In the genomic region with DNA sequence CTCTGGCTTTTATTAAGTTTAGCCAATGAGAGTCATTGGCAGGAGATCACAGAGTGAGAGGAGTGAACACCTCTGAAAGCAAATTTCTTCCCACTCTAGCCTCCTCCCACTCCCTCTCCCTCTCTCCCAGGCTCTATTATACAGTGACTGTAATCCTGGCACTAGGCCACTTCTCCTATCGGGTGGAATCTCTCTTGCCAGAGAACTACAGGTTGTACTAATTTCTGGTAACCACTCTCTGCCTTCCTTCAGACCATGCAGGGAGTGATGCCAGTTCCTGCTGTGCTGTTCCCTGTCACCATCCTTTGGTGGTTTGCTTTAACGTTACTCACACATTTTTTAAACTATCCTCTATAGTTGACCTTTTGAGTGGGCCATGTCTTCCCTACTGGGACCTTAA, we compare ENCODE assay signal across 11 cellular contexts.
DNase-seq lines count a peak whose midpoint lies in the region; ATAC-seq and TF ChIP-seq lines count a peak whose summit lies in the region.
"Had no signal": no experiment of that assay in that cellular context is flagged by ENCODE, and none has a peak within 500 bp of the region (broad histone marks: within the 10 kb centered on the region; RNA-seq: fewer than 3 reads in every experiment).

No MANE protein-coding gene starts in this region.

- peak overlapping the region; percentile 30; the same call in 1 of the 2 replicates for H2AFZ ChIP-seq in OCI-LY7 (ENCODE audit: low read length)

- no peaks in the 10 kb centered on the region for H4K20me1 ChIP-seq in OCI-LY7 (ENCODE audit: insufficient read depth, low read length)
- H4K20me1 ChIP-seq: BLaER1 had no signal

- peak; percentile 6 for DNase-seq in activated CD4-positive, alpha-beta T cell treated with anti-CD3 and anti-CD28 coated beads for 36 hours
- DNase-seq in activated CD4-positive, alpha-beta T cell treated with anti-CD3 and anti-CD28 coated beads, Interleukin-2, amount 50 U/mL, for 4 hours = no peak
- DNase-seq in OCI-LY7 (ENCODE audit: low spot score) = no peak
- no peak for DNase-seq in esophagus muscularis mucosa (ENCODE audit: extremely low spot score)
- no peak for DNase-seq in stimulated activated naive CD8-positive, alpha-beta T cell treated with anti-CD3 and anti-CD28 coated beads, Interleukin-15, amount 100 ng/mL, for 72 hours
- no peak for DNase-seq in DMS53 (lab: John Stamatoyannopoulos, UW)
- DNase-seq in esophagus squamous epithelium (lab: John Stamatoyannopoulos, UW) = no peak
- no peak for DNase-seq in GDM1 (lab: John Stamatoyannopoulos, UW)
- DNase-seq: activated gamma-delta T cell had no signal

- no TSS peak for BruUV-seq in OCI-LY7 (replicated peaks; lab: Mats Ljungman, UMichigan)

- H3K27ac ChIP-seq in OCI-LY7 (ENCODE audit: low read depth, low read length, poor library complexity, severe bottlenecking) (no peak overlapping the region), esophagus muscularis mucosa (replicated peaks in 1 of 4) (peak overlapping the region in 3 of 4 donors; percentile 8 to 66 (median 59)), esophagus squamous epithelium (no peak overlapping the region)
- H3K27ac ChIP-seq: BLaER1, skin epidermis had no signal

- peak; percentile 67 for ATAC-seq in activated CD4-positive, alpha-beta T cell treated with anti-CD3 and anti-CD28 coated beads for 36 hours
- peak; percentile 64 for ATAC-seq in stimulated activated naive CD8-positive, alpha-beta T cell treated with anti-CD3 and anti-CD28 coated beads, Interleukin-15, amount 100 ng/mL, for 72 hours

- POLR2A ChIA-PET in activated CD4-positive, alpha-beta T cell treated with anti-CD3 and anti-CD28 coated beads for 36 hours (lab: Charles Lee) = no interaction called here
- POLR2A ChIA-PET in OCI-LY7 (lab: Charles Lee) = no interaction called here

- no peaks in the 10 kb centered on the region for H3K36me3 ChIP-seq in OCI-LY7 (ENCODE audit: insufficient read depth, low read length)
- no peaks in the 10 kb centered on the region for H3K36me3 ChIP-seq in esophagus muscularis mucosa
- H3K36me3 ChIP-seq in esophagus squamous epithelium = no peaks in the 10 kb centered on the region
- H3K36me3 ChIP-seq: BLaER1 had no signal

- H3K4me1 Mint-ChIP-seq in activated CD4-positive, alpha-beta T cell treated with anti-CD3 and anti-CD28 coated beads for 36 hours = peaks cover 14% of the 10 kb centered on the region
- H3K4me1 Mint-ChIP-seq in stimulated activated naive CD8-positive, alpha-beta T cell treated with anti-CD3 and anti-CD28 coated beads, Interleukin-15, amount 100 ng/mL, for 72 hours = peaks cover 18% of the 10 kb centered on the region

- H3K4me1 ChIP-seq in OCI-LY7 (ENCODE audit: insufficient read depth, low read length, poor library complexity, severe bottlenecking) (no peaks in the 10 kb centered on the region), esophagus muscularis mucosa (peaks cover 0 to 75% (median 52%) of the 10 kb centered on the region in 4 donors), esophagus squamous epithelium (peaks cover 0 to 14% (median 9%) of the 10 kb centered on the region in 3 donors)

- no peak overlapping the region for H3K4me3 Mint-ChIP-seq in activated CD4-positive, alpha-beta T cell treated with anti-CD3 and anti-CD28 coated beads for 36 hours
- H3K4me3 Mint-ChIP-seq in stimulated activated naive CD8-positive, alpha-beta T cell treated with anti-CD3 and anti-CD28 coated beads, Interleukin-15, amount 100 ng/mL, for 72 hours = no peak overlapping the region

- H3K4me3 ChIP-seq in OCI-LY7 (ENCODE audit: low read depth, low read length, poor library complexity, severe bottlenecking) (no peak overlapping the region), esophagus muscularis mucosa (no peak overlapping the region), esophagus squamous epithelium (no peak overlapping the region)
- H3K4me3 ChIP-seq: BLaER1, skin epidermis had no signal

- TF ChIP-seq POLR2A in esophagus muscularis mucosa (IDR thresholded peaks at IDR 0.05; ENCODE audit: low read depth) = no peak
- TF ChIP-seq POLR2A in esophagus squamous epithelium (IDR thresholded peaks at IDR 0.05) = no peak

- H3K27me3 ChIP-seq in esophagus muscularis mucosa = no peaks in the 10 kb centered on the region
- H3K27me3 ChIP-seq in esophagus squamous epithelium = no peaks in the 10 kb centered on the region
- H3K27me3 ChIP-seq: BLaER1 had no signal

- WGBS in esophagus muscularis mucosa = 22% methylated on average over 2 of the region's 2 CpGs
- 28 to 36% methylated on average over 2 of the region's 2 CpGs for WGBS in esophagus squamous epithelium, 2 donors

- CTCF ChIA-PET in activated CD4-positive, alpha-beta T cell treated with anti-CD3 and anti-CD28 coated beads for 36 hours (lab: Charles Lee) = interaction anchor here (0.9 to 1.0 kb wide), 2 partner anchors 10 to 192 kb away, joined by 3 to 5 read pairs; no protein-coding TSS in a partner anchor
- CTCF ChIA-PET in OCI-LY7 (lab: Charles Lee; ENCODE audit: unreplicated experiment) = no interaction called here

- H3K27ac Mint-ChIP-seq in activated CD4-positive, alpha-beta T cell treated with anti-CD3 and anti-CD28 coated beads for 36 hours = no peak overlapping the region
- H3K27ac Mint-ChIP-seq in stimulated activated naive CD8-positive, alpha-beta T cell treated with anti-CD3 and anti-CD28 coated beads, Interleukin-15, amount 100 ng/mL, for 72 hours = peak overlapping the region in 1 of 2 donors; percentile 75

- intact Hi-C loops in activated CD4-positive, alpha-beta T cell treated with anti-CD3 and anti-CD28 coated beads for 36 hours (cut with DNase I, micrococcal nuclease) = no loop called here
- intact Hi-C loops in OCI-LY7 (cut with micrococcal nuclease; ENCODE audit: unreplicated experiment) = loop anchor here (5.0 kb wide), 1 partner anchor 121 kb away; no protein-coding TSS in a partner anchor
- intact Hi-C loops in esophagus muscularis mucosa (cut with DNase I) = loop anchor here (10.0 kb wide), 1 partner anchor 131 kb away; no protein-coding TSS in a partner anchor
- intact Hi-C loops in esophagus squamous epithelium (cut with DNase I) = no loop called here

- H3K79me2 ChIP-seq in OCI-LY7 (ENCODE audit: insufficient read depth, low read depth, low read length) = no peaks in the 10 kb centered on the region

- H3K9me3 Mint-ChIP-seq in activated CD4-positive, alpha-beta T cell treated with anti-CD3 and anti-CD28 coated beads for 36 hours (ENCODE audit: low read depth) = no peaks in the 10 kb centered on the region
- H3K9me3 Mint-ChIP-seq in stimulated activated naive CD8-positive, alpha-beta T cell treated with anti-CD3 and anti-CD28 coated beads, Interleukin-15, amount 100 ng/mL, for 72 hours = no peaks in the 10 kb centered on the region

- H3K27me3 Mint-ChIP-seq in activated CD4-positive, alpha-beta T cell treated with anti-CD3 and anti-CD28 coated beads for 36 hours = no peaks in the 10 kb centered on the region
- peaks cover 14% of the 10 kb centered on the region for H3K27me3 Mint-ChIP-seq in stimulated activated naive CD8-positive, alpha-beta T cell treated with anti-CD3 and anti-CD28 coated beads, Interleukin-15, amount 100 ng/mL, for 72 hours

- H3K9me2 ChIP-seq in OCI-LY7 (ENCODE audit: insufficient read depth, low read length) = no peaks in the 10 kb centered on the region

- H3K36me3 Mint-ChIP-seq in activated CD4-positive, alpha-beta T cell treated with anti-CD3 and anti-CD28 coated beads for 36 hours (ENCODE audit: low read depth) = no peaks in the 10 kb centered on the region

- no peak for TF ChIP-seq CTCF in OCI-LY7 (conservative IDR thresholded peaks at IDR 0.05; ENCODE audit: low read length)
- TF ChIP-seq CTCF in esophagus muscularis mucosa (IDR thresholded peaks at IDR 0.05) = no peak
- no peak for TF ChIP-seq CTCF in esophagus squamous epithelium (IDR thresholded peaks at IDR 0.05)

- H3K4me2 ChIP-seq in OCI-LY7 (ENCODE audit: low read length) = no peak overlapping the region
- H3K4me2 ChIP-seq: BLaER1 had no signal

- no peak for TF ChIP-seq EP300 in esophagus muscularis mucosa (IDR thresholded peaks at IDR 0.05)

- H3K9me3 ChIP-seq in OCI-LY7 (ENCODE audit: low read length) = no peaks in the 10 kb centered on the region
- no peaks in the 10 kb centered on the region for H3K9me3 ChIP-seq in esophagus muscularis mucosa
- H3K9me3 ChIP-seq in esophagus squamous epithelium = no peaks in the 10 kb centered on the region
- H3K9me3 ChIP-seq: BLaER1 had no signal

Comparison
In these comparisons a context has a peak if more than half of its experiments do, and no peak if none do; other contexts are left out.
1. H3K27ac ChIP-seq: peak in esophagus muscularis mucosa (3 of 4); none in OCI-LY7 (single experiment) and esophagus squamous epithelium (0 of 4).
2. intact Hi-C loops: an anchor here in OCI-LY7 (5.0 kb wide) and esophagus muscularis mucosa (10.0 kb wide); none called in activated CD4-positive, alpha-beta T cell treated with anti-CD3 and anti-CD28 coated beads for 36 hours and esophagus squamous epithelium.